In the genomic region with DNA sequence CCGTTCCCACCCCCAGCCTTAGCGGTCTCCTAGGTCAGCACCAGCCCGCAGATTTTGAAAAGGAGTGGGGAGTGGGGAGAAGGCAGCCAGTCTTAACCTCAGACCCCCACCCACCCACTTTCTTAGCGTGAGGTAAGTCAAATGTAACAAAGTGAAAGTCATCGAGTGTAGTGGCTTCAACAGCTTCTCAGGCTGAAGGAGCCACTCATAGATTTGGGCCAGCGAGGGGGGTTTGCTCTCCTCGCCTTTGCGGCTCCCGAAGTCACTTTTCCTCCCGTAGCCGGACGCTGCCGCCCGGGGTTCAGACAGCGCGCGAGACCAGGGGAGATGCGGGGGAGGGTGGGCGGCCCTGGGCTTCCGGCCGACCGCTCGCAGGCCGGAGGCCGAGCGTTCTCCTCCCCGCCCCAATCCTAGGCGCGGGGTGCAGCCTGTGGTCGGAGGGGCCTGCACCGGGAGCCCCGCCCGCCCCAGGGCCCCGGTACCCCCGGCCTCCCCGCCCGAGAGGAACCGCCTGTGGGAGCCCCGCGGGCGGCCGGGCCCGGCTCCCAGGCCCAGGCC, we compare ENCODE assay signal across 8 cellular contexts. TPM values are rescaled to one million over a fixed set of nuclear protein-coding genes. Genes with fewer than 3 reads are reported as not detected.
DNase-seq lines count a peak whose midpoint lies in the region; ATAC-seq and TF ChIP-seq lines count a peak whose summit lies in the region.

No MANE protein-coding gene starts in this region.

- H3K9ac ChIP-seq in colonic mucosa (ENCODE audit: low read depth in 2 of 2, low read length in 2 of 2), result no peak overlapping the region

- H3K27me3 ChIP-seq in right atrium auricular region (peaks cover 56 to 81% of the 10 kb centered on the region in 2 donors), colonic mucosa (peaks cover 99% of the 10 kb centered on the region)

- H3K27me3 Mint-ChIP-seq in mesothelial cell of epicardium (ENCODE audit: low read depth), result peaks cover 92% of the 10 kb centered on the region

- H3K27ac ChIP-seq in right atrium auricular region (no peak overlapping the region), colonic mucosa (no peak overlapping the region), urinary bladder (ENCODE audit: low read depth) (no peak overlapping the region)

- TF ChIP-seq CTCF in right atrium auricular region (IDR thresholded peaks at IDR 0.05), result no peak
- no peak for TF ChIP-seq CTCF in colonic mucosa (IDR thresholded peaks at IDR 0.05)
- TF ChIP-seq CTCF in mesothelial cell of epicardium (IDR thresholded peaks at IDR 0.05; ENCODE audit: unreplicated experiment), result no peak

- ATAC-seq in left cardiac atrium (no peak), HG02970 (IDR thresholded peaks at IDR 0.05; ENCODE audit: low FRiP score, unreplicated experiment) (no peak)

- no peak overlapping the region for H3K27ac Mint-ChIP-seq in mesothelial cell of epicardium

- in situ Hi-C loops in G401 (cut with HindIII; ENCODE audit: low sequenced_read_pairs), result no loop called here

- intact Hi-C loops in left cardiac atrium (cut with DNase I) (no loop called here), colonic mucosa (cut with DNase I) (no loop called here)

- H3K9me3 Mint-ChIP-seq in mesothelial cell of epicardium, result no peaks in the 10 kb centered on the region

- H3K9me3 ChIP-seq in right atrium auricular region (no peaks in the 10 kb centered on the region), colonic mucosa (no peaks in the 10 kb centered on the region)

- no peaks in the 10 kb centered on the region for H3K36me3 Mint-ChIP-seq in mesothelial cell of epicardium

- H3K4me3 Mint-ChIP-seq in mesothelial cell of epicardium, result peak overlapping the region; percentile 55

- H3K4me1 ChIP-seq in right atrium auricular region (peaks cover 0 to 72% of the 10 kb centered on the region in 2 donors), colonic mucosa (peaks cover 7% of the 10 kb centered on the region), urinary bladder (ENCODE audit: insufficient read depth) (peaks cover 7% of the 10 kb centered on the region)

- H3K36me3 ChIP-seq in right atrium auricular region (no peaks in the 10 kb centered on the region), colonic mucosa (no peaks in the 10 kb centered on the region), urinary bladder (ENCODE audit: insufficient read depth) (no peaks in the 10 kb centered on the region)

- 4% methylated on average over 43 of the region's 43 CpGs for WGBS in urinary bladder

- DNase-seq in right atrium auricular region (ENCODE audit: low spot score), result no peak
- DNase-seq in left cardiac atrium, result no peak
- DNase-seq in colonic mucosa, result no peak
- DNase-seq in mesothelial cell of epicardium (ENCODE audit: low spot score in 2 of 2, unreplicated experiment in 2 of 2), result no peak
- DNase-seq in kidney tubule cell (ENCODE audit: low spot score), result no peak
- no peak for DNase-seq in G401 (ENCODE audit: low spot score)

- peak overlapping the region; percentile 20 to 43 for H3K4me3 ChIP-seq in right atrium auricular region
- H3K4me3 ChIP-seq in colonic mucosa, result peak overlapping the region; percentile 5
- H3K4me3 ChIP-seq in urinary bladder (ENCODE audit: low read depth, low read length), result peak overlapping the region; percentile 16

- H3K4me1 Mint-ChIP-seq in mesothelial cell of epicardium, result peaks cover 13% of the 10 kb centered on the region

RNA-seq across cellular contexts. Expression of gene NKX2-2, which starts 3.4 kb away (rescaled TPM):
- not detected for total RNA-seq in right atrium auricular region
- not detected for total RNA-seq in left cardiac atrium
- 1 to 10 TPM; 1.4 to 1.6 TPM for total RNA-seq in colonic mucosa
- not detected in 3 replicates for total RNA-seq in mesothelial cell of epicardium
- not detected for total RNA-seq in urinary bladder
- polyA plus RNA-seq in urinary bladder, result not detected
- total RNA-seq in G401 (2014; rRNA removed; shearing (Covaris generic)), result not detected in 2 replicates
